In the genomic region with DNA sequence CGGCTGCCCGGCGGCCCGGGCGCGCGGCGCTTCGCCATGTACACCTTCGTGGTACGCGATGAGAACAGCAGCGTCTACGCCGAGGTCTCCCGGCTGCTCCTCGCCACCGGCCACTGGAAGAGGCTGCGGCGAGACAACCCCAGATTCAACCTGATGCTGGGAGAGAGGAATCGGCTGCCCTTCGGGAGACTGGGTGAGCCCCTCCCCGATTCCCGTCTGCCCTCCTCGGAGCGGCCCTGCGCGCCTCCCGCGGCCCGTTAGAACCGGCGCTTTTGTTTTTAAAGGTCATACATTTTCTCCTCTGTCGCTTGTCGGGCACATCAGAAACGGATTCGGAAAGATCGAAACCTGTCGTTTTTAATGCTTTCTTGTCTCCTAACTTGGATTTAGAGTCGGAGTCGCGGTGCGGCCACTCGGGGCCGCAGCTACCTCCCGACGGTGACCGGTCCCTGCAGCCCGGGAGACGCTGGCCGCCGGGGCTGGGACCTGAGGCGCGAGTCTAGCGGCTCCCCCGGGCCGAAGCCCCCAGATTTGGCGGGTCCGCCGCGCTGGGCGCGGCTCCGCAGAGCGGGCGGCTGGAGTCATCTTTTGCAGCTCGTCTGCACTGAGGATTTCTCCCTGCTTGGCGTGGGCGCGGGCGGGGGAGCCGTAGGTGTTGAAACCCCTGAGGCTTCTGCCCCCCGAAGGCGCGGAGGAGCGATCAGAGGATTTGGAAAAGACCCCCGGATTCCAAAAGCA, we compare ENCODE assay signal across 7 cellular contexts. TPM values are rescaled to one million over a fixed set of nuclear protein-coding genes. Genes with fewer than 3 reads are reported as not detected.
DNase-seq lines count a peak whose midpoint lies in the region; ATAC-seq, FAIRE-seq and TF ChIP-seq lines count a peak whose summit lies in the region.

No MANE protein-coding gene starts in this region.

- H3K9me3 Mint-ChIP-seq in activated T-helper 2 cell treated with anti-CD3 and anti-CD28 coated beads, Interferon-gamma antibody, Interleukin-2, Interleukin-4, amounts not matched to agents 10 μg/mL and 5 μg/mL and 100 μg/mL, durations not matched to agents 14 hours and 24 hours and 36 hours: no peaks in the 10 kb centered on the region
- no peaks in the 10 kb centered on the region for H3K9me3 Mint-ChIP-seq in nephron
- H3K9me3 Mint-ChIP-seq in type B pancreatic cell: no peaks in the 10 kb centered on the region

- DNase-seq in GM12892 (ENCODE audit: insufficient read length): peak; percentile 50
- peak; percentile 38 for DNase-seq in NCI-H526 treated with DMSO at 0.1 percent for 48 hours (lab: John Stamatoyannopoulos, UW)
- peak; percentile 14 for DNase-seq in activated T-helper 2 cell treated with anti-CD3 and anti-CD28 coated beads, Interferon-gamma antibody, Interleukin-2, Interleukin-4, amounts not matched to agents 10 μg/mL and 5 μg/mL and 100 μg/mL, durations not matched to agents 14 hours and 24 hours and 36 hours (ENCODE audit: low spot score)
- peak; percentile 35 for DNase-seq in fibroblast of peridontal ligament (ENCODE audit: extremely low read depth)
- DNase-seq in type B pancreatic cell (ENCODE audit: extremely low spot score, unreplicated experiment): no peak

- H3K27me3 Mint-ChIP-seq in activated T-helper 2 cell treated with anti-CD3 and anti-CD28 coated beads, Interferon-gamma antibody, Interleukin-2, Interleukin-4, amounts not matched to agents 10 μg/mL and 5 μg/mL and 100 μg/mL, durations not matched to agents 14 hours and 24 hours and 36 hours (ENCODE audit: low read depth): no peaks in the 10 kb centered on the region
- no peaks in the 10 kb centered on the region for H3K27me3 Mint-ChIP-seq in nephron (ENCODE audit: low read depth)
- no peaks in the 10 kb centered on the region for H3K27me3 Mint-ChIP-seq in type B pancreatic cell

- H3K4me3 Mint-ChIP-seq in activated T-helper 2 cell treated with anti-CD3 and anti-CD28 coated beads, Interferon-gamma antibody, Interleukin-2, Interleukin-4, amounts not matched to agents 10 μg/mL and 5 μg/mL and 100 μg/mL, durations not matched to agents 14 hours and 24 hours and 36 hours (ENCODE audit: low read depth): peak overlapping the region; percentile 93
- peak overlapping the region; percentile 97 to 99 (median 98) for H3K4me3 Mint-ChIP-seq in nephron
- peak overlapping the region; percentile 97 for H3K4me3 Mint-ChIP-seq in type B pancreatic cell

- TF ChIP-seq POLR2A in GM12892 (IDR thresholded peaks at IDR 0.05; ENCODE audit: low read depth, low read length): no peak

- H3K4me1 Mint-ChIP-seq in activated T-helper 2 cell treated with anti-CD3 and anti-CD28 coated beads, Interferon-gamma antibody, Interleukin-2, Interleukin-4, amounts not matched to agents 10 μg/mL and 5 μg/mL and 100 μg/mL, durations not matched to agents 14 hours and 24 hours and 36 hours (ENCODE audit: low read depth): peaks cover 33% of the 10 kb centered on the region
- H3K4me1 Mint-ChIP-seq in nephron (peaks cover 22% of the 10 kb centered on the region), type B pancreatic cell (ENCODE audit: unreplicated experiment) (peaks cover 14% of the 10 kb centered on the region)

- peak; percentile 22 for ATAC-seq in HG02840 (IDR thresholded peaks at IDR 0.05; ENCODE audit: low FRiP score, unreplicated experiment)

- peaks cover 30% of the 10 kb centered on the region for H3K36me3 Mint-ChIP-seq in activated T-helper 2 cell treated with anti-CD3 and anti-CD28 coated beads, Interferon-gamma antibody, Interleukin-2, Interleukin-4, amounts not matched to agents 10 μg/mL and 5 μg/mL and 100 μg/mL, durations not matched to agents 14 hours and 24 hours and 36 hours (ENCODE audit: low read depth)
- H3K36me3 Mint-ChIP-seq in nephron (ENCODE audit: low read depth): peaks cover 27% of the 10 kb centered on the region
- H3K36me3 Mint-ChIP-seq in type B pancreatic cell: peaks cover 23% of the 10 kb centered on the region

- intact Hi-C loops in activated T-helper 2 cell treated with anti-CD3 and anti-CD28 coated beads, Interferon-gamma antibody, Interleukin-2, Interleukin-4, amounts not matched to agents 10 μg/mL and 5 μg/mL and 100 μg/mL, durations not matched to agents 14 hours and 24 hours and 36 hours (cut with micrococcal nuclease): loop anchor here (5.0 to 10.0 kb wide), 3 partner anchors 205 to 295 kb away; a partner anchor contains a TSS

- H3K27ac Mint-ChIP-seq in activated T-helper 2 cell treated with anti-CD3 and anti-CD28 coated beads, Interferon-gamma antibody, Interleukin-2, Interleukin-4, amounts not matched to agents 10 μg/mL and 5 μg/mL and 100 μg/mL, durations not matched to agents 14 hours and 24 hours and 36 hours: peak overlapping the region; percentile 85
- H3K27ac Mint-ChIP-seq in nephron: peak overlapping the region; percentile 44 to 94 (median 92)
- peak overlapping the region; percentile 59 for H3K27ac Mint-ChIP-seq in type B pancreatic cell

- FAIRE-seq in GM12892 (lab: Jason Lieb, UNC): no peak

- no peak for TF ChIP-seq CTCF in nephron (IDR thresholded peaks at IDR 0.05; ENCODE audit: unreplicated experiment in 3 of 3)
- TF ChIP-seq CTCF in type B pancreatic cell (conservative IDR thresholded peaks at IDR 0.05): no peak

RNA-seq across cellular contexts. Expression of a gene that starts 0.5 kb away (rescaled TPM):
- polyA plus RNA-seq in GM12892 (2012; ENCODE audit: missing spikeins): 18.4 TPM
- total RNA-seq in activated T-helper 2 cell treated with anti-CD3 and anti-CD28 coated beads, Interferon-gamma antibody, Interleukin-2, Interleukin-4, amounts not matched to agents 10 μg/mL and 5 μg/mL and 100 μg/mL, durations not matched to agents 14 hours and 24 hours and 36 hours: 48.2 and 50.1 TPM in 2 replicates
- total RNA-seq in type B pancreatic cell (ENCODE audit: low replicate concordance): 17.4 and 58.6 TPM in 2 replicates

RNA-seq across cellular contexts. Expression of a gene that starts 49.0 kb away (rescaled TPM):
- 6.6 TPM for polyA plus RNA-seq in GM12892 (2012; ENCODE audit: missing spikeins)
- 15.5 and 16.1 TPM in 2 replicates for total RNA-seq in activated T-helper 2 cell treated with anti-CD3 and anti-CD28 coated beads, Interferon-gamma antibody, Interleukin-2, Interleukin-4, amounts not matched to agents 10 μg/mL and 5 μg/mL and 100 μg/mL, durations not matched to agents 14 hours and 24 hours and 36 hours
- 5.5 and 10.7 TPM in 2 replicates for total RNA-seq in type B pancreatic cell (ENCODE audit: low replicate concordance)

RNA-seq across cellular contexts. Expression of a gene that starts 59.8 kb away (rescaled TPM):
- polyA plus RNA-seq in GM12892 (2012; ENCODE audit: missing spikeins): 14.5 TPM
- total RNA-seq in activated T-helper 2 cell treated with anti-CD3 and anti-CD28 coated beads, Interferon-gamma antibody, Interleukin-2, Interleukin-4, amounts not matched to agents 10 μg/mL and 5 μg/mL and 100 μg/mL, durations not matched to agents 14 hours and 24 hours and 36 hours: 58.0 and 68.2 TPM in 2 replicates
- 29.3 and 39.9 TPM in 2 replicates for total RNA-seq in type B pancreatic cell (ENCODE audit: low replicate concordance)
